In the genomic region with DNA sequence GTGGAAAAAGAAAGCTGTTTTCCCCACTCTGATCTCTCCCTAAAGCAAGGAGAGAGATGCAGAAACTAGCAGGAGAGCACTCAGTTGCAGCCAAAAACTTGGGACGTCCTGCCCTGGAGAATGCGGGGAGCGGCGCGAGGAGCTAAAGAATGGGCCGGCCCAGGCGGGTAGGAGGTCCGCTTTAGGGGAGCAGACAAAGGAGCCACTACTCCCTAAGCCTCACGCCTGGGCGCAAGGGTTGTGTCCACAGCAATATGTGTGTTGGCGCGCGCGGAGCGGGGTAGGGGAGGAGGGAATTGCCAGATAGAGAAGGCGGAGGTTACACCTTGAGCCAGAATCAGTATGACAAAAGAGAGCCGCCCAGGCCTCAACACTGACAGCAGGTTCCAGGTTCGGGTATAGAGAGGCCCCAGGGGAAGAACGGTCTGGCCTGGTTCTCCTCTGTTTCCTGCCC, we compare ENCODE assay signal across 13 cellular contexts. TPM values are rescaled to one million over a fixed set of nuclear protein-coding genes. Genes with fewer than 3 reads are reported as not detected.
A peak's percentile ranks its signal among the peaks of the same experiment; 100 is the strongest.
DNase-seq lines count a peak whose midpoint lies in the region; FAIRE-seq and TF ChIP-seq lines count a peak whose summit lies in the region.
"Had no signal": no experiment of that assay in that cellular context is flagged by ENCODE, and none has a peak within 500 bp of the region (broad histone marks: within the 10 kb centered on the region; RNA-seq: fewer than 3 reads in every experiment).

No MANE protein-coding gene starts in this region.

- peak overlapping the region; percentile 56 for H3K27ac Mint-ChIP-seq in osteocyte (ENCODE audit: unreplicated experiment)
- H3K27ac Mint-ChIP-seq: CD4-positive, alpha-beta memory T cell had no signal

- H3K27me3 ChIP-seq in SJCRH30 = no peaks in the 10 kb centered on the region

- H3K36me3 ChIP-seq in SJCRH30 = peaks cover 30% of the 10 kb centered on the region
- H3K36me3 ChIP-seq: prostate gland had no signal

- H3K9me3 ChIP-seq in SJCRH30 (replicated peaks) = no peaks in the 10 kb centered on the region
- H3K9me3 ChIP-seq: prostate gland had no signal

- peak overlapping the region; percentile 89 for H3K4me3 ChIP-seq in SJCRH30
- peak overlapping the region; percentile 88 for H3K4me3 ChIP-seq in fibroblast of pulmonary artery (replicated peaks; ENCODE audit: low read depth, low read length)

- H3K27ac ChIP-seq in SJCRH30 = no peak overlapping the region

- H3K4me1 Mint-ChIP-seq in osteocyte (ENCODE audit: unreplicated experiment) = peaks cover 56% of the 10 kb centered on the region

- FAIRE-seq in GM19239 (lab: Jason Lieb, UNC) = no peak

- no peak for TF ChIP-seq CTCF in fibroblast of pulmonary artery (IDR thresholded peaks at IDR 0.05; ENCODE audit: low read length, missing control alignments)
- TF ChIP-seq CTCF in osteocyte (IDR thresholded peaks at IDR 0.05) = no peak

- no peaks in the 10 kb centered on the region for H3K4me1 ChIP-seq in SJCRH30
- H3K4me1 ChIP-seq: prostate gland had no signal

- peak overlapping the region; percentile 96 for H3K4me3 Mint-ChIP-seq in osteocyte (ENCODE audit: unreplicated experiment)

- H3K27me3 Mint-ChIP-seq in osteocyte (ENCODE audit: unreplicated experiment) = no peaks in the 10 kb centered on the region

- H3K36me3 Mint-ChIP-seq in osteocyte (ENCODE audit: unreplicated experiment) = peaks cover 4% of the 10 kb centered on the region

- no peaks in the 10 kb centered on the region for H3K9me3 Mint-ChIP-seq in osteocyte (ENCODE audit: unreplicated experiment)

- DNase-seq in EL (peak; percentile 57), SJCRH30 (no peak), fibroblast of pulmonary artery (ENCODE audit: low read depth) (no peak), osteocyte (ENCODE audit: extremely low spot score, unreplicated experiment) (no peak), GM19239 (ENCODE audit: insufficient read length, low spot score) (no peak), NCI-H1105 treated with DMSO at 0.1 percent for 48 hours (lab: John Stamatoyannopoulos, UW) (no peak)
- no peak for DNase-seq in activated CD8-positive, alpha-beta memory T cell treated with anti-CD3 and anti-CD28 coated beads for 24 hours
- no peak for DNase-seq in stimulated activated CD4-positive, alpha-beta T cell treated with anti-CD3 and anti-CD28 coated beads, Interleukin-4, amount 100 ng/mL, for 4 hours
- DNase-seq: activated CD4-positive, alpha-beta T cell treated with anti-CD3 and anti-CD28 coated beads for 48 hours; CD4-positive, alpha-beta memory T cell; NCI-H2081 treated with DMSO at 0.1 percent for 48 hours had no signal

RNA-seq across cellular contexts. Expression of a gene that starts 2.9 kb away (rescaled TPM):
- total RNA-seq in SJCRH30 (2014; rRNA removed; shearing (Covaris generic)) = 33.1 and 34.6 TPM in 2 replicates
- 27.6 and 30.4 TPM in 2 replicates for total RNA-seq in osteocyte
- total RNA-seq: HT-29 had no signal
